In the genomic region with DNA sequence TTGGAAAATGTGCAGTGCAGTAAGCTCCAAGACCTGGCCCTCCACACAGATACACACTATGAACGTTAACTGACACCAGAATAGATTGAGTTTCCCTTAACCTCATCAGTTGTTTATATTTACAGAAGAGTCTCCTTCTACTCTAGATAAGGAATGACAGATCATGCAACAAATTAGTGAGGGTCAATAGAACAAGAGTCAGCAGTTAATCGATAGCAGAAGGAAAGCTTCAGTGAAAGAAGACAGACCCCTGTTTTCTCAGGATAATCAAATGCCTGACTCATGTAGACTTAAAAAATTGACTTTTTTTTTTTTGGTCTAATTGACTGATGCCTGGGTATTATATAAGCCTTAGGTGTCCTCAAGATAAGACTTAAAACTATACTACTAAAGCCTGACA, we compare ENCODE assay signal across 27 cellular contexts.
"Had no signal": no experiment of that assay in that cellular context is flagged by ENCODE, and none has a peak within 500 bp of the region (broad histone marks: within the 10 kb centered on the region; RNA-seq: fewer than 3 reads in every experiment).

No MANE protein-coding gene starts in this region.

- DNase-seq: stimulated activated CD4-positive, alpha-beta T cell treated with anti-CD3 and anti-CD28 coated beads, Interleukin-2, amount 100 ng/mL, for 48 hours; stimulated activated CD4-positive, alpha-beta T cell treated with anti-CD3 and anti-CD28 coated beads, Interleukin-4, amount 100 ng/mL, for 1 hour; stimulated activated CD4-positive, alpha-beta T cell treated with anti-CD3 and anti-CD28 coated beads, Interleukin-4, amount 100 ng/mL, for 24 hours; stimulated activated CD4-positive, alpha-beta T cell treated with anti-CD3 and anti-CD28 coated beads, Interleukin-4, amount 100 ng/mL, for 4 hours; stimulated activated CD8-positive, alpha-beta memory T cell treated with anti-CD3 and anti-CD28 coated beads, Interleukin-4, amount 100 ng/mL, for 48 hours; stimulated activated naive B cell treated with anti-CD40 and anti-IgM and Interleukin-4, amounts not matched to agents 10 μg/mL and 1 μg/mL and 100 μg/mL, for 72 hours; stimulated activated naive CD4-positive, alpha-beta T cell; stimulated activated naive CD4-positive, alpha-beta T cell treated with Interleukin-2 at 50 U/mL for 16 hours; stimulated activated naive CD8-positive, alpha-beta T cell treated with anti-CD3 and anti-CD28 coated beads, Interleukin-15, amount 100 ng/mL, for 72 hours; stimulated activated naive CD8-positive, alpha-beta T cell treated with anti-CD3 and anti-CD28 coated beads, Interleukin-15, Interleukin-2, amounts not matched to agents 100 U/mL and 50 U/mL, for 24 hours; stomach; substantia nigra; testis; thyroid gland; tibial artery; transverse colon; trophoblast cell; upper lobe of left lung; upper lobe of right lung; uterus had no signal

- FAIRE-seq: urothelium cell line had no signal

- ATAC-seq: stimulated activated effector memory CD8-positive, alpha-beta T cell treated with anti-CD3 and anti-CD28 coated beads, Interleukin-12 subunit alpha, Interleukin-12 subunit beta, amount 100 ng/mL, for 72 hours; stimulated activated memory B cell treated with anti-CD40 and anti-IgM and Interleukin-4, amounts not matched to agents 10 μg/mL and 1 μg/mL and 100 μg/mL, for 72 hours; stimulated activated naive B cell treated with anti-CD40 and anti-IgM and Interleukin-4, amounts not matched to agents 10 μg/mL and 1 μg/mL and 100 μg/mL, for 72 hours; stimulated activated naive CD8-positive, alpha-beta T cell treated with anti-CD3 and anti-CD28 coated beads, Interleukin-15, amount 100 ng/mL, for 72 hours; stimulated activated naive CD8-positive, alpha-beta T cell treated with anti-CD3 and anti-CD28 coated beads, Interleukin-15, Interleukin-2, amounts not matched to agents 100 U/mL and 50 U/mL, for 24 hours; upper lobe of right lung had no signal

- H3K4me1 ChIP-seq: stomach, suprapubic skin, testis, thyroid gland, tibial artery, tibial nerve, transverse colon, upper lobe of left lung, upper lobe of right lung, uterus, vagina had no signal

- H3K4me3 ChIP-seq: stomach, suprapubic skin, testis, thoracic aorta, thyroid gland, tibial artery, tibial nerve, transverse colon, upper lobe of left lung, upper lobe of right lung, uterus, vagina had no signal

- H3K27ac ChIP-seq: stomach, suprapubic skin, testis, thoracic aorta, thyroid gland, tibial artery, tibial nerve, transverse colon, upper lobe of left lung, upper lobe of right lung, uterus, vagina had no signal

- H3K9me3 ChIP-seq: suprapubic skin, testis, thyroid gland, tibial artery, uterus, vagina had no signal
